Comparison of ENCODE assay signal across 1 cellular context in the genomic region with DNA sequence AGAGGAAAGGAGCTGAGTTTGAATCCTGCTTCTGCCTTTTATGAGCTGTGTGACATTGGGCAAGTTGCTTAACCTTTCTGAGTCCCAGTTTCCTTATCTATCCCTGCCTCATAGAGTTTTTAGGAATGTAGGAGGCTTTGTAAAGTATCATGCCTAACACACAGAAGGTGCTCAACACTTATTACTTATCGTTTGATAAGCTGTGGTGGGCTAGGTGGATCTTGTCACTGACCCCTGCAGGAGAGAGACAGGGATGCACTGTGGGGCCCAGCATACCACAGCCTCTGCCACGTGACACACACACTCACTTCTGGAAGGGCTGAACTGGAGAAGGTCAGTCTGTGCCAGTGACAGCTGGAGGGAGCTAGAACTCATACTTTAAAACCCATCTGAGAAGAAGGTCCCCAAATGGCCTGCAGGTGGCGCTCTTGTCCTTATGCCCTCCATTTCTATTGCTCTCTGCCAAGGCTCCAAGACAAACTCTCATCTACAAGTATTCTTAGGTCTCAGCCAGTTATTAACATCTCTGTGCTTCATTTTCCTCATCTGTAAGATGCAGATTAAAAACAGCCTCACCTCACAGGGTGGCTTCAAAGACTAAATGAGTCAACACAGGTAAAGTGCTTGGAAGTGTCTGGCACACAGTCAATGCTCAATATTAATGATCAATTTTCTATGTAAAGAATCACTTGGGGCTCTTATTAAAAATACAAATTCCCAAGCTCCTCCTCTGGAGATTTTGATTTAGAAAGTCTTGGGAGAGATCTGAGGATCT.
A peak's percentile ranks its signal among the peaks of the same experiment; 100 is the strongest.
TF ChIP-seq lines count a peak whose summit lies in the region.

No MANE protein-coding gene starts in this region.

TF ChIP-seq in GM23338, 12 proteins besides CTCF, POLR2A, EP300 and RAD21 (continued from another document):
- TF ChIP-seq, protein P1, sequence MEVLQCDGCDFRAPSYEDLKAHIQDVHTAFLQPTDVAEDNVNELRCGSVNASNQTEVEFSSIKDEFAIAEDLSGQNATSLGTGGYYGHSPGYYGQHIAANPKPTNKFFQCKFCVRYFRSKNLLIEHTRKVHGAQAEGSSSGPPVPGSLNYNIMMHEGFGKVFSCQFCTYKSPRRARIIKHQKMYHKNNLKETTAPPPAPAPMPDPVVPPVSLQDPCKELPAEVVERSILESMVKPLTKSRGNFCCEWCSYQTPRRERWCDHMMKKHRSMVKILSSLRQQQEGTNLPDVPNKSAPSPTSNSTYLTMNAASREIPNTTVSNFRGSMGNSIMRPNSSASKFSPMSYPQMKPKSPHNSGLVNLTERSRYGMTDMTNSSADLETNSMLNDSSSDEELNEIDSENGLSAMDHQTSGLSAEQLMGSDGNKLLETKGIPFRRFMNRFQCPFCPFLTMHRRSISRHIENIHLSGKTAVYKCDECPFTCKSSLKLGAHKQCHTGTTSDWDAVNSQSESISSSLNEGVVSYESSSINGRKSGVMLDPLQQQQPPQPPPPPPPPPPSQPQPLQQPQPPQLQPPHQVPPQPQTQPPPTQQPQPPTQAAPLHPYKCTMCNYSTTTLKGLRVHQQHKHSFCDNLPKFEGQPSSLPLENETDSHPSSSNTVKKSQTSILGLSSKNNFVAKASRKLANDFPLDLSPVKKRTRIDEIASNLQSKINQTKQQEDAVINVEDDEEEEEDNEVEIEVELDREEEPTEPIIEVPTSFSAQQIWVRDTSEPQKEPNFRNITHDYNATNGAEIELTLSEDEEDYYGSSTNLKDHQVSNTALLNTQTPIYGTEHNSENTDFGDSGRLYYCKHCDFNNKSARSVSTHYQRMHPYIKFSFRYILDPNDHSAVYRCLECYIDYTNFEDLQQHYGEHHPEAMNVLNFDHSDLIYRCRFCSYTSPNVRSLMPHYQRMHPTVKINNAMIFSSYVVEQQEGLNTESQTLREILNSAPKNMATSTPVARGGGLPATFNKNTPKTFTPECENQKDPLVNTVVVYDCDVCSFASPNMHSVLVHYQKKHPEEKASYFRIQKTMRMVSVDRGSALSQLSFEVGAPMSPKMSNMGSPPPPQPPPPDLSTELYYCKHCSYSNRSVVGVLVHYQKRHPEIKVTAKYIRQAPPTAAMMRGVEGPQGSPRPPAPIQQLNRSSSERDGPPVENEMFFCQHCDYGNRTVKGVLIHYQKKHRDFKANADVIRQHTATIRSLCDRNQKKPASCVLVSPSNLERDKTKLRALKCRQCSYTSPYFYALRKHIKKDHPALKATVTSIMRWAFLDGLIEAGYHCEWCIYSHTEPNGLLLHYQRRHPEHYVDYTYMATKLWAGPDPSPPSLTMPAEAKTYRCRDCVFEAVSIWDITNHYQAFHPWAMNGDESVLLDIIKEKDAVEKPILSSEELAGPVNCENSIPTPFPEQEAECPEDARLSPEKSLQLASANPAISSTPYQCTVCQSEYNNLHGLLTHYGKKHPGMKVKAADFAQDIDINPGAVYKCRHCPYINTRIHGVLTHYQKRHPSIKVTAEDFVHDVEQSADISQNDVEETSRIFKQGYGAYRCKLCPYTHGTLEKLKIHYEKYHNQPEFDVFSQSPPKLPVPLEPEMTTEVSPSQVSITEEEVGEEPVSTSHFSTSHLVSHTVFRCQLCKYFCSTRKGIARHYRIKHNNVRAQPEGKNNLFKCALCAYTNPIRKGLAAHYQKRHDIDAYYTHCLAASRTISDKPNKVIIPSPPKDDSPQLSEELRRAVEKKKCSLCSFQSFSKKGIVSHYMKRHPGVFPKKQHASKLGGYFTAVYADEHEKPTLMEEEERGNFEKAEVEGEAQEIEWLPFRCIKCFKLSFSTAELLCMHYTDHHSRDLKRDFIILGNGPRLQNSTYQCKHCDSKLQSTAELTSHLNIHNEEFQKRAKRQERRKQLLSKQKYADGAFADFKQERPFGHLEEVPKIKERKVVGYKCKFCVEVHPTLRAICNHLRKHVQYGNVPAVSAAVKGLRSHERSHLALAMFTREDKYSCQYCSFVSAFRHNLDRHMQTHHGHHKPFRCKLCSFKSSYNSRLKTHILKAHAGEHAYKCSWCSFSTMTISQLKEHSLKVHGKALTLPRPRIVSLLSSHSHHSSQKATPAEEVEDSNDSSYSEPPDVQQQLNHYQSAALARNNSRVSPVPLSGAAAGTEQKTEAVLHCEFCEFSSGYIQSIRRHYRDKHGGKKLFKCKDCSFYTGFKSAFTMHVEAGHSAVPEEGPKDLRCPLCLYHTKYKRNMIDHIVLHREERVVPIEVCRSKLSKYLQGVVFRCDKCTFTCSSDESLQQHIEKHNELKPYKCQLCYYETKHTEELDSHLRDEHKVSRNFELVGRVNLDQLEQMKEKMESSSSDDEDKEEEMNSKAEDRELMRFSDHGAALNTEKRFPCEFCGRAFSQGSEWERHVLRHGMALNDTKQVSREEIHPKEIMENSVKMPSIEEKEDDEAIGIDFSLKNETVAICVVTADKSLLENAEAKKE (CRISPR knock-in tag; IDR thresholded peaks at IDR 0.05) = peak; percentile 39; the same call in 1 of the 2 replicates
- TF ChIP-seq CREB1 (CRISPR knock-in tag; IDR thresholded peaks at IDR 0.05; ENCODE audit: low read depth) (peak; percentile 58), EZH2phosphoT487 (IDR thresholded peaks at IDR 0.05; ENCODE audit: unreplicated experiment) (no peak)
